ENCODE assay signal across 22 cellular contexts in genomic region chr16:56670640-56670934, GRCh38. TPM values are rescaled to one million over a fixed set of nuclear protein-coding genes. Genes with fewer than 3 reads are reported as not detected.
A peak's percentile ranks its signal among the peaks of the same experiment; 100 is the strongest.
DNase-seq lines count a peak whose midpoint lies in the region; ATAC-seq, FAIRE-seq and TF ChIP-seq lines count a peak whose summit lies in the region.
"Had no signal": no experiment of that assay in that cellular context is flagged by ENCODE, and none has a peak within 500 bp of the region (broad histone marks: within the 10 kb centered on the region; RNA-seq: fewer than 3 reads in every experiment).

No MANE protein-coding gene starts in this region.

- no peak overlapping the region for H3K14ac ChIP-seq in H1 (ENCODE audit: insufficient read length)

- H3K9me3 ChIP-seq in H1 (ENCODE audit: insufficient read depth in 2 of 2, low read depth in 1 of 2, low read length in 1 of 2) = no peaks in the 10 kb centered on the region
- H3K9me3 ChIP-seq in muscle layer of duodenum (ENCODE audit: control insufficient read depth in 1 of 2, low read length in 2 of 2) = no peaks in the 10 kb centered on the region
- H3K9me3 ChIP-seq: BLaER1, HAP-1 had no signal

- CTCF ChIA-PET in H1 (lab: Charles Lee; ENCODE audit: partially characterized antibody) = interaction anchor here (0.5 to 4.6 kb wide), 8 partner anchors 9 to 885 kb away, joined by 3 to 29 read pairs (median 4); partner anchors contain the start of gene MT1E

- no peak overlapping the region for H2BK5ac ChIP-seq in H1 (ENCODE audit: low read depth, low read length)

- peaks cover 61% of the 10 kb centered on the region for H3K27me3 Mint-ChIP-seq in stimulated activated naive CD8-positive, alpha-beta T cell treated with anti-CD3 and anti-CD28 coated beads, Interleukin-15, amount 100 ng/mL, for 72 hours

- peaks cover 2 to 9% of the 10 kb centered on the region in 2 experiments for H4K20me1 ChIP-seq in H1 (replicated peaks in 1 of 2; ENCODE audit: control insufficient read depth in 1 of 2, insufficient read depth in 2 of 2, low read length in 2 of 2)

- DNase-seq in stimulated activated naive CD8-positive, alpha-beta T cell treated with anti-CD3 and anti-CD28 coated beads, Interleukin-15, amount 100 ng/mL, for 72 hours = no peak
- DNase-seq in stimulated activated naive CD8-positive, alpha-beta T cell treated with anti-CD3 and anti-CD28 coated beads, Interleukin-15, Interleukin-2, amounts not matched to agents 100 U/mL and 50 U/mL, for 24 hours = no peak
- DNase-seq in H1 (ENCODE audit: low read depth in 1 of 2, low spot score in 2 of 2) (no peak), amniotic stem cell (lab: John Stamatoyannopoulos, UW) (no peak), NCI-H2227 treated with DMSO at 0.1 percent for 48 hours (lab: John Stamatoyannopoulos, UW) (no peak)
- no peak for DNase-seq in stimulated activated effector memory CD8-positive, alpha-beta T cell treated with anti-CD3 and anti-CD28 coated beads, Interleukin-12 subunit alpha, Interleukin-12 subunit beta, amount 100 ng/mL, for 72 hours (ENCODE audit: low spot score in 2 of 2)
- DNase-seq: 8988T; CD4-positive, alpha-beta memory T cell; DMS153; DMS79 treated with DMSO at 0.1 percent for 48 hours; IMR-90 had no signal

- no peak overlapping the region for H3K18ac ChIP-seq in H1 (ENCODE audit: extremely low read depth, low read length)

- H3K4me1 Mint-ChIP-seq in stimulated activated naive CD8-positive, alpha-beta T cell treated with anti-CD3 and anti-CD28 coated beads, Interleukin-15, amount 100 ng/mL, for 72 hours = peaks cover 44% of the 10 kb centered on the region
- peaks cover 26% of the 10 kb centered on the region for H3K4me1 Mint-ChIP-seq in stimulated activated effector memory CD8-positive, alpha-beta T cell treated with anti-CD3 and anti-CD28 coated beads, Interleukin-12 subunit alpha, Interleukin-12 subunit beta, amount 100 ng/mL, for 72 hours

- H3K9ac ChIP-seq in H1 (replicated peaks in 1 of 4; ENCODE audit: extremely low read depth in 1 of 4, low read depth in 3 of 4, low read length in 3 of 4) = no peak overlapping the region
- H3K9ac ChIP-seq: BLaER1 had no signal

- no peak overlapping the region for H3K23ac ChIP-seq in H1 (ENCODE audit: insufficient read length)

- H3K23me2 ChIP-seq in H1 (ENCODE audit: low read depth, low read length) = peaks cover 10% of the 10 kb centered on the region; the same call in 1 of the 2 replicates

- WGBS in H1 (ENCODE audit: extremely low coverage in 1 of 2, insufficient coverage in 1 of 2, insufficient read length in 1 of 2, insufficient replicate concordance in 2 of 2, low coverage in 1 of 2, low lambda C conversion rate in 2 of 2, missing lambda C conversion rate in 1 of 2), 2 experiments = 18% methylated on average over 2 of the region's 2 CpGs; no CpG with 5 or more reads in 1 of the 2 experiments

- no peak for TF ChIP-seq CTCF in H1 (IDR thresholded peaks at IDR 0.05; ENCODE audit: control extremely low read depth in 1 of 3, insufficient read depth in 1 of 3, low read depth in 1 of 3, low read length in 3 of 3)

- no peaks in the 10 kb centered on the region for H3K79me2 ChIP-seq in H1 (ENCODE audit: control insufficient read depth in 1 of 2, insufficient read depth in 2 of 2, low read length in 2 of 2)

- H4K8ac ChIP-seq in H1 (ENCODE audit: extremely low read depth, insufficient read depth, low read length) = no peak overlapping the region

- no peak for TF ChIP-seq EP300 in H1 (IDR thresholded peaks at IDR 0.05; ENCODE audit: borderline replicate concordance in 1 of 2, low read depth in 2 of 2, low read length in 2 of 2)

- peak overlapping the region; percentile 74 to 92; a peak in 3 of 4 replicates for H3K4me2 ChIP-seq in H1 (ENCODE audit: insufficient read depth in 1 of 2, low read depth in 2 of 2, low read length in 2 of 2)

- H3K4me3 ChIP-seq in H1 (ENCODE audit: extremely low read depth in 1 of 4, insufficient read depth in 2 of 4, low read depth in 3 of 4, low read length in 4 of 4) (peak overlapping the region in 1 of 4 experiments; percentile 52; a peak in 2 of 8 replicates), muscle layer of duodenum (ENCODE audit: low read depth in 1 of 2, low read length in 2 of 2) (peak overlapping the region in 1 of 2 donors; percentile 59)
- H3K4me3 ChIP-seq: GM12878, HAP-1 had no signal

- H2BK12ac ChIP-seq in H1 (ENCODE audit: low read depth, low read length) = no peak overlapping the region; the same call in 1 of the 2 replicates

- TF ChIP-seq POLR2A in H1 (IDR thresholded peaks at IDR 0.05; ENCODE audit: control extremely low read depth in 1 of 2, low read depth in 2 of 2, low read length in 2 of 2) = no peak

- H2BK15ac ChIP-seq in H1 (ENCODE audit: low read length) = no peak overlapping the region

- H3K27ac Mint-ChIP-seq in stimulated activated naive CD8-positive, alpha-beta T cell treated with anti-CD3 and anti-CD28 coated beads, Interleukin-15, amount 100 ng/mL, for 72 hours = no peak overlapping the region
- H3K27ac Mint-ChIP-seq in stimulated activated effector memory CD8-positive, alpha-beta T cell treated with anti-CD3 and anti-CD28 coated beads, Interleukin-12 subunit alpha, Interleukin-12 subunit beta, amount 100 ng/mL, for 72 hours = no peak overlapping the region
- H3K27ac Mint-ChIP-seq: CD4-positive, alpha-beta memory T cell had no signal

- H2AFZ ChIP-seq in H1 (ENCODE audit: low read length) = no peak overlapping the region

- TF ChIP-seq RAD21 in H1 (IDR thresholded peaks at IDR 0.05 in 1 of 2, conservative IDR thresholded peaks at IDR 0.05 in 1 of 2; ENCODE audit: low read depth in 2 of 2, low read length in 2 of 2) = no peak

- no peak overlapping the region for H2BK120ac ChIP-seq in H1 (replicated peaks; ENCODE audit: low read depth, low read length)

- POLR2A ChIA-PET in H1 (lab: Charles Lee; ENCODE audit: partially characterized antibody) = interaction anchor here (0.6 to 13.9 kb wide), 10 partner anchors 10 to 63 kb away, joined by 3 to 205 read pairs (median 8); partner anchors contain the start of genes MT1B, MT1E, MT1F and MT1X

- no peak overlapping the region; the same call in 1 of the 2 replicates for H2BK20ac ChIP-seq in H1 (ENCODE audit: low read length)

- no peak for ATAC-seq in stimulated activated naive CD8-positive, alpha-beta T cell treated with anti-CD3 and anti-CD28 coated beads, Interleukin-15, amount 100 ng/mL, for 72 hours
- ATAC-seq in stimulated activated naive CD8-positive, alpha-beta T cell treated with anti-CD3 and anti-CD28 coated beads, Interleukin-15, Interleukin-2, amounts not matched to agents 100 U/mL and 50 U/mL, for 24 hours = no peak
- no peak for ATAC-seq in stimulated activated effector memory CD8-positive, alpha-beta T cell treated with anti-CD3 and anti-CD28 coated beads, Interleukin-12 subunit alpha, Interleukin-12 subunit beta, amount 100 ng/mL, for 72 hours
- ATAC-seq: GM12878 had no signal

- no peak overlapping the region for H3K27ac ChIP-seq in H1 (ENCODE audit: low read depth, low read length)
- peak overlapping the region; percentile 79 for H3K27ac ChIP-seq in muscle layer of duodenum (ENCODE audit: low read length)
- H3K27ac ChIP-seq: BLaER1, HL-60 had no signal

- no peaks in the 10 kb centered on the region for H3K36me3 Mint-ChIP-seq in stimulated activated effector memory CD8-positive, alpha-beta T cell treated with anti-CD3 and anti-CD28 coated beads, Interleukin-12 subunit alpha, Interleukin-12 subunit beta, amount 100 ng/mL, for 72 hours

- H2AK5ac ChIP-seq in H1 (ENCODE audit: low read depth, low read length) = no peak overlapping the region

- H3K4me1 ChIP-seq in H1 (replicated peaks in 1 of 4; ENCODE audit: control insufficient read depth in 3 of 4, insufficient read depth in 4 of 4, low read length in 3 of 4) (peaks cover 3 to 22% (median 15%) of the 10 kb centered on the region in 4 experiments), muscle layer of duodenum (ENCODE audit: control insufficient read depth in 1 of 2, insufficient read depth in 2 of 2, low read length in 2 of 2) (peaks cover 0 to 10% of the 10 kb centered on the region in 2 donors)
- H3K4me1 ChIP-seq: HAP-1 had no signal

- no peak overlapping the region for H3K4ac ChIP-seq in H1 (replicated peaks; ENCODE audit: insufficient read length, low read depth, low read length)

- peak overlapping the region; percentile 25 to 63 for H3K4me3 Mint-ChIP-seq in stimulated activated naive CD8-positive, alpha-beta T cell treated with anti-CD3 and anti-CD28 coated beads, Interleukin-15, amount 100 ng/mL, for 72 hours
- H3K4me3 Mint-ChIP-seq in stimulated activated effector memory CD8-positive, alpha-beta T cell treated with anti-CD3 and anti-CD28 coated beads, Interleukin-12 subunit alpha, Interleukin-12 subunit beta, amount 100 ng/mL, for 72 hours = no peak overlapping the region
- H3K4me3 Mint-ChIP-seq: CD4-positive, alpha-beta memory T cell had no signal

- no peak overlapping the region for H4K5ac ChIP-seq in H1 (ENCODE audit: insufficient read length, low read depth, low read length)

- no peaks in the 10 kb centered on the region for H3K9me3 Mint-ChIP-seq in stimulated activated naive CD8-positive, alpha-beta T cell treated with anti-CD3 and anti-CD28 coated beads, Interleukin-15, amount 100 ng/mL, for 72 hours
- H3K9me3 Mint-ChIP-seq in stimulated activated effector memory CD8-positive, alpha-beta T cell treated with anti-CD3 and anti-CD28 coated beads, Interleukin-12 subunit alpha, Interleukin-12 subunit beta, amount 100 ng/mL, for 72 hours = no peaks in the 10 kb centered on the region
- H3K9me3 Mint-ChIP-seq: CD4-positive, alpha-beta memory T cell had no signal

- no peak for FAIRE-seq in H1 (lab: Jason Lieb, UNC)
- FAIRE-seq: GM12878 had no signal

- no peak overlapping the region for H4K91ac ChIP-seq in H1 (replicated peaks; ENCODE audit: insufficient read length, low read length)

- H3K36me3 ChIP-seq in H1 (ENCODE audit: control insufficient read depth in 2 of 4, insufficient read depth in 4 of 4, low read length in 3 of 4) = no peaks in the 10 kb centered on the region
- no peaks in the 10 kb centered on the region for H3K36me3 ChIP-seq in muscle layer of duodenum (ENCODE audit: control insufficient read depth in 1 of 2, insufficient read depth in 2 of 2, low read length in 2 of 2)
- H3K36me3 ChIP-seq: BLaER1, HAP-1 had no signal

- H3K27me3 ChIP-seq in H1 (replicated peaks in 1 of 4; ENCODE audit: control insufficient read depth in 3 of 4, extremely low read depth in 1 of 4, insufficient read depth in 3 of 4, low read length in 3 of 4) (peaks cover 60 to 83% (median 75%) of the 10 kb centered on the region in 4 experiments), muscle layer of duodenum (ENCODE audit: low read depth, low read length) (peaks cover 38% of the 10 kb centered on the region)

- H3K56ac ChIP-seq in H1 (replicated peaks; ENCODE audit: insufficient read length, low read depth, low read length) = no peak overlapping the region

- no peaks in the 10 kb centered on the region for H3K79me1 ChIP-seq in H1 (ENCODE audit: low read depth, low read length)

RNA-seq across cellular contexts. Expression of gene MT1H, which starts 1.0 kb away (rescaled TPM):
- 11.9 and 12.6 TPM in 2 replicates for total RNA-seq in H1 (2021; fragmentation: NEBNext Ultra II Directional; extraction: Animal tissue kit (Norgen Biotek cat#: 25700))
- 95.7 and 127 TPM in 2 replicates for polyA plus RNA-seq in H1 (2011; rRNA removed)
- 85.8 TPM for polyA plus RNA-seq in H1 (2011; cell fraction: cytosol; rRNA removed)
- polyA plus RNA-seq in H1 (2011; cell fraction: nucleus; rRNA removed) = 84.0 TPM
- polyA plus RNA-seq in H1 (2012, experiment 1 of 2) = 129 to 304 TPM (median 167 TPM) in 4 replicates
- 537 TPM for polyA plus RNA-seq in H1 (2012, experiment 2 of 2)
- polyA plus RNA-seq in H1 (2013, experiment 1 of 2) = 220 TPM
- polyA plus RNA-seq in H1 (2013, experiment 2 of 2) = 240 TPM
- polyA minus RNA-seq in H1 (2011; rRNA and poly(A)+ RNA removed) = 18.8 and 19.5 TPM in 2 replicates
- polyA minus RNA-seq in H1 (2011; cell fraction: cytosol; rRNA and poly(A)+ RNA removed) = 57.0 TPM
- 22.4 TPM for polyA minus RNA-seq in H1 (2011; cell fraction: nucleus; rRNA and poly(A)+ RNA removed)
- total RNA-seq: G401, H4, HT1080, IMR-90 had no signal
- polyA plus RNA-seq: AG04450; CD4-positive, alpha-beta memory T cell; IMR-90 had no signal

RNA-seq across cellular contexts. Expression of gene MT1G, which starts 2.7 kb away (rescaled TPM):
- total RNA-seq in H1 (2021; fragmentation: NEBNext Ultra II Directional; extraction: Animal tissue kit (Norgen Biotek cat#: 25700)) = 17.7 and 19.7 TPM in 2 replicates
- polyA plus RNA-seq in H1 (2011; rRNA removed) = 515 and 909 TPM in 2 replicates
- polyA plus RNA-seq in H1 (2011; cell fraction: cytosol; rRNA removed) = 461 TPM
- polyA plus RNA-seq in H1 (2011; cell fraction: nucleus; rRNA removed) = 281 TPM
- 282 to 660 TPM (median 308 TPM) in 4 replicates for polyA plus RNA-seq in H1 (2012, experiment 1 of 2)
- polyA plus RNA-seq in H1 (2012, experiment 2 of 2) = 1,375 TPM
- 553 TPM for polyA plus RNA-seq in H1 (2013, experiment 1 of 2)
- 605 TPM for polyA plus RNA-seq in H1 (2013, experiment 2 of 2)
- polyA minus RNA-seq in H1 (2011; rRNA and poly(A)+ RNA removed) = 110 and 143 TPM in 2 replicates
- polyA minus RNA-seq in H1 (2011; cell fraction: cytosol; rRNA and poly(A)+ RNA removed) = 63.0 TPM
- polyA minus RNA-seq in H1 (2011; cell fraction: nucleus; rRNA and poly(A)+ RNA removed) = 55.0 TPM
- total RNA-seq: CD4-positive, alpha-beta memory T cell; G401; H4; IMR-90 had no signal
- polyA plus RNA-seq: AG04450 had no signal

RNA-seq across cellular contexts. Expression of gene MT1X, which starts 11.7 kb away (rescaled TPM):
- 52.4 and 64.5 TPM in 2 replicates for total RNA-seq in H1 (2021; fragmentation: NEBNext Ultra II Directional; extraction: Animal tissue kit (Norgen Biotek cat#: 25700))
- 1,060 and 1,247 TPM in 2 replicates for polyA plus RNA-seq in H1 (2011; rRNA removed)
- 367 TPM for polyA plus RNA-seq in H1 (2011; cell fraction: cytosol; rRNA removed)
- polyA plus RNA-seq in H1 (2011; cell fraction: nucleus; rRNA removed) = 218 TPM
- 186 to 295 TPM (median 252 TPM) in 4 replicates for polyA plus RNA-seq in H1 (2012, experiment 1 of 2)
- polyA plus RNA-seq in H1 (2012, experiment 2 of 2) = 207 TPM
- 723 TPM for polyA plus RNA-seq in H1 (2013, experiment 1 of 2)
- polyA plus RNA-seq in H1 (2013, experiment 2 of 2) = 732 TPM
- polyA minus RNA-seq in H1 (2011; rRNA and poly(A)+ RNA removed) = 129 and 205 TPM in 2 replicates
- 135 TPM for polyA minus RNA-seq in H1 (2011; cell fraction: cytosol; rRNA and poly(A)+ RNA removed)
- polyA minus RNA-seq in H1 (2011; cell fraction: nucleus; rRNA and poly(A)+ RNA removed) = 83.1 TPM
- total RNA-seq: G401 had no signal

RNA-seq across cellular contexts. Expression of gene MT1F, which starts 12.8 kb away (rescaled TPM):
- 5.2 and 5.9 TPM in 2 replicates for total RNA-seq in H1 (2021; fragmentation: NEBNext Ultra II Directional; extraction: Animal tissue kit (Norgen Biotek cat#: 25700))
- 20.8 and 28.2 TPM in 2 replicates for polyA plus RNA-seq in H1 (2011; rRNA removed)
- polyA plus RNA-seq in H1 (2011; cell fraction: cytosol; rRNA removed) = 19.2 TPM
- 15.5 TPM for polyA plus RNA-seq in H1 (2011; cell fraction: nucleus; rRNA removed)
- polyA plus RNA-seq in H1 (2012, experiment 1 of 2) = 32.8 to 54.9 TPM (median 39.1 TPM) in 4 replicates
- polyA plus RNA-seq in H1 (2012, experiment 2 of 2) = 72.3 TPM
- polyA plus RNA-seq in H1 (2013, experiment 1 of 2) = 64.0 TPM
- polyA plus RNA-seq in H1 (2013, experiment 2 of 2) = 65.9 TPM
- 14.4 and 15.9 TPM in 2 replicates for polyA minus RNA-seq in H1 (2011; rRNA and poly(A)+ RNA removed)
- polyA minus RNA-seq in H1 (2011; cell fraction: cytosol; rRNA and poly(A)+ RNA removed) = 10.0 TPM
- polyA minus RNA-seq in H1 (2011; cell fraction: nucleus; rRNA and poly(A)+ RNA removed) = 6.6 TPM
- total RNA-seq: G401, HT1080, IMR-90 had no signal

RNA-seq across cellular contexts. Expression of gene MT1B, which starts 18.9 kb away (rescaled TPM):
- total RNA-seq in H1 (2021; fragmentation: NEBNext Ultra II Directional; extraction: Animal tissue kit (Norgen Biotek cat#: 25700)) = not detected in 2 replicates
- not detected in 2 replicates for polyA plus RNA-seq in H1 (2011; rRNA removed)
- not detected for polyA plus RNA-seq in H1 (2011; cell fraction: cytosol; rRNA removed)
- polyA plus RNA-seq in H1 (2011; cell fraction: nucleus; rRNA removed) = not detected
- polyA plus RNA-seq in H1 (2012, experiment 1 of 2) = not detected in 4 replicates
- not detected for polyA plus RNA-seq in H1 (2012, experiment 2 of 2)
- polyA plus RNA-seq in H1 (2013, experiment 1 of 2) = not detected
- not detected for polyA plus RNA-seq in H1 (2013, experiment 2 of 2)
- polyA minus RNA-seq in H1 (2011; rRNA and poly(A)+ RNA removed) = not detected in 2 replicates
- polyA minus RNA-seq in H1 (2011; cell fraction: cytosol; rRNA and poly(A)+ RNA removed) = not detected
- not detected for polyA minus RNA-seq in H1 (2011; cell fraction: nucleus; rRNA and poly(A)+ RNA removed)
- total RNA-seq: A673; CD4-positive, alpha-beta memory T cell; G401; GM12878; H4; HT1080; IMR-90 had no signal
- polyA plus RNA-seq: AG04450; CD14-positive monocyte; CD4-positive, alpha-beta memory T cell; GM12878; IMR-90 had no signal
